Comparison of ENCODE assay signal across 32 cellular contexts in the genomic region with DNA sequence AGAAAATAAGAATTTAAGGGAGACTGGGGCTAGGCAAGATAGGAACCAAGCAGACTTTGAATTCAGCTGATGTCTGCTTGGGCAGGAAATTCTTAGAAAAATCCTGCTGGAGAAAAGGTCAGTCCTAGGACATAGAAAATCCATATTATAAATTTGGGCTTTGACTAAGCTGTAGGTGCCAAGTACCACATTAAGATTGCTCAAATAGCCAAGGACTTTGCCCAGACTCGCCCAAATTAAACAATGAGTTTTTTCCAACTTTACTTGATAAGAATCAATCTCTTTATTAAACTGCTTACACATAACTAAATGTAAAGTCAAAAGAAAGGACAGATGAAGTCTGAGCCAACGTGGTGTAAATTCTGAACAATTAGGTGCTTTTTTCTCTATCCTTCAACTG.
"Had no signal": no experiment of that assay in that cellular context is flagged by ENCODE, and none has a peak within 500 bp of the region (broad histone marks: within the 10 kb centered on the region; RNA-seq: fewer than 3 reads in every experiment).

No MANE protein-coding gene starts in this region.

- H2AFZ ChIP-seq: parathyroid adenoma had no signal

- H3K27me3 Mint-ChIP-seq: activated naive CD8-positive, alpha-beta T cell treated with anti-CD3 and anti-CD28 coated beads, Interleukin-2, amount 10 ng/mL, durations not matched to agents 7 days and 5 days; dendritic cell treated with granulocyte-macrophage colony-stimulating factor and Interleukin-4, amounts not matched to agents 40 ng/mL and 50 ng/mL, for 4 days; naive thymus-derived CD8-positive, alpha-beta T cell; stimulated activated naive CD8-positive, alpha-beta T cell treated with anti-CD3 and anti-CD28 coated beads, Interleukin-15, Interleukin-2, amounts not matched to agents 100 ng/mL and 50 ng/mL, for 24 hours; type B pancreatic cell had no signal

- H3K9me3 Mint-ChIP-seq: activated T-helper 1 cell treated with anti-CD3 and anti-CD28 coated beads, Interleukin-12 subunit alpha, Interleukin-12 subunit beta, Interleukin-2, Interleukin-4 antibody, amounts not matched to agents 30 ng/mL and 10 ng/mL and 1 ng/mL, durations not matched to agents 14 hours and 24 hours and 36 hours; dendritic cell treated with granulocyte-macrophage colony-stimulating factor and Interleukin-4, amounts not matched to agents 40 ng/mL and 50 ng/mL, for 4 days; stimulated activated effector memory CD8-positive, alpha-beta T cell treated with anti-CD3 and anti-CD28 coated beads, Interleukin-12 subunit alpha, Interleukin-12 subunit beta, amount 100 ng/mL, for 72 hours; stimulated activated naive CD8-positive, alpha-beta T cell treated with anti-CD3 and anti-CD28 coated beads, Interleukin-15, Interleukin-2, amounts not matched to agents 100 ng/mL and 50 ng/mL, for 24 hours had no signal

- H3K36me3 Mint-ChIP-seq: activated naive CD8-positive, alpha-beta T cell treated with anti-CD3 and anti-CD28 coated beads, Interleukin-2, amount 10 ng/mL, durations not matched to agents 7 days and 5 days; mesothelial cell of epicardium; naive thymus-derived CD8-positive, alpha-beta T cell; stimulated activated effector memory CD8-positive, alpha-beta T cell treated with anti-CD3 and anti-CD28 coated beads, Interleukin-12 subunit alpha, Interleukin-12 subunit beta, amount 100 ng/mL, for 72 hours; type B pancreatic cell had no signal

- H3K4me1 Mint-ChIP-seq: activated naive CD8-positive, alpha-beta T cell treated with anti-CD3 and anti-CD28 coated beads, Interleukin-2, amount 10 ng/mL, durations not matched to agents 7 days and 5 days; mesothelial cell of epicardium; naive thymus-derived CD8-positive, alpha-beta T cell; neural crest cell; stimulated activated effector memory CD8-positive, alpha-beta T cell treated with anti-CD3 and anti-CD28 coated beads, Interleukin-12 subunit alpha, Interleukin-12 subunit beta, amount 100 ng/mL, for 72 hours had no signal

- H3K9ac ChIP-seq: parathyroid adenoma had no signal

- H3K9me3 ChIP-seq: ascending aorta, right atrium auricular region, spleen, uterus had no signal

- FAIRE-seq: endometrium, frontal cortex had no signal

- H3K27me3 ChIP-seq: ascending aorta, brain microvascular endothelial cell, right atrium auricular region, spleen, uterus had no signal

- H3K27ac ChIP-seq: ascending aorta, brain microvascular endothelial cell, parathyroid adenoma, right atrium auricular region, spleen, uterus had no signal

- H3K4me1 ChIP-seq: ascending aorta, parathyroid adenoma, right atrium auricular region, spleen, uterus had no signal

- ATAC-seq: activated CD4-positive, CD25-positive, alpha-beta regulatory T cell treated with anti-CD3 and anti-CD28 coated beads, Interleukin-2, amount 50 U/mL, for 24 hours; left ventricle myocardium superior; naive thymus-derived CD8-positive, alpha-beta T cell; stimulated activated effector memory CD8-positive, alpha-beta T cell treated with anti-CD3 and anti-CD28 coated beads, Interleukin-12 subunit alpha, Interleukin-12 subunit beta, amount 100 ng/mL, for 72 hours had no signal

- H3K4me3 ChIP-seq: ascending aorta, right atrium auricular region, spleen, uterus had no signal

- DNase-seq: activated CD4-positive, alpha-beta T cell treated with anti-CD3 and anti-CD28 coated beads for 48 hours; activated CD4-positive, alpha-beta T cell treated with anti-CD3 and anti-CD28 coated beads, Interleukin-2, amount 50 U/mL, for 48 hours; activated CD8-positive, alpha-beta memory T cell treated with anti-CD3 and anti-CD28 coated beads for 24 hours; activated effector memory CD4-positive, alpha-beta T cell treated with anti-CD3 and anti-CD28 coated beads, Interleukin-2, amount 50 U/mL, for 16 hours; activated naive CD4-positive, alpha-beta T cell treated with anti-CD3 and anti-CD28 coated beads for 36 hours; activated naive CD8-positive, alpha-beta T cell treated with anti-CD3 and anti-CD28 coated beads, Interleukin-2, amount 10 ng/mL, durations not matched to agents 7 days and 5 days; activated T-cell treated with anti-CD3 and anti-CD28 coated beads, Interleukin-2, amount 50 U/mL, for 1 hour; brain microvascular endothelial cell; central memory CD4-positive, alpha-beta T cell; effector CD4-positive, alpha-beta T cell; kidney glomerular epithelial cell; left ventricle myocardium superior; naive thymus-derived CD8-positive, alpha-beta T cell; occipital lobe; spleen; stimulated activated CD4-positive, alpha-beta T cell treated with anti-CD3 and anti-CD28 coated beads, Interleukin-4, amount 100 ng/mL, for 1 hour; substantia nigra; T-helper 1 cell; uterus had no signal

- H3K4me3 Mint-ChIP-seq: activated naive CD4-positive, alpha-beta T cell treated with anti-CD3 and anti-CD28 coated beads for 36 hours; activated naive CD8-positive, alpha-beta T cell treated with anti-CD3 and anti-CD28 coated beads, Interleukin-2, amount 10 ng/mL, durations not matched to agents 7 days and 5 days; activated T-helper 1 cell treated with anti-CD3 and anti-CD28 coated beads, Interleukin-12 subunit alpha, Interleukin-12 subunit beta, Interleukin-2, Interleukin-4 antibody, amounts not matched to agents 30 ng/mL and 10 ng/mL and 1 ng/mL, durations not matched to agents 14 hours and 24 hours and 36 hours; dendritic cell treated with granulocyte-macrophage colony-stimulating factor and Interleukin-4, amounts not matched to agents 40 ng/mL and 50 ng/mL, for 4 days; mesothelial cell of epicardium; naive thymus-derived CD8-positive, alpha-beta T cell; neural crest cell; stimulated activated effector memory CD8-positive, alpha-beta T cell treated with anti-CD3 and anti-CD28 coated beads, Interleukin-12 subunit alpha, Interleukin-12 subunit beta, amount 100 ng/mL, for 72 hours; stimulated activated naive CD8-positive, alpha-beta T cell treated with anti-CD3 and anti-CD28 coated beads, Interleukin-15, Interleukin-2, amounts not matched to agents 100 ng/mL and 50 ng/mL, for 24 hours; type B pancreatic cell had no signal

- H3K36me3 ChIP-seq: ascending aorta, brain microvascular endothelial cell, right atrium auricular region, spleen, uterus had no signal

- H3K79me2 ChIP-seq: parathyroid adenoma had no signal

- H3K27ac Mint-ChIP-seq: activated naive CD4-positive, alpha-beta T cell treated with anti-CD3 and anti-CD28 coated beads for 36 hours; activated naive CD8-positive, alpha-beta T cell treated with anti-CD3 and anti-CD28 coated beads, Interleukin-2, amount 10 ng/mL, durations not matched to agents 7 days and 5 days; activated T-helper 1 cell treated with anti-CD3 and anti-CD28 coated beads, Interleukin-12 subunit alpha, Interleukin-12 subunit beta, Interleukin-2, Interleukin-4 antibody, amounts not matched to agents 30 ng/mL and 10 ng/mL and 1 ng/mL, durations not matched to agents 14 hours and 24 hours and 36 hours; dendritic cell treated with granulocyte-macrophage colony-stimulating factor and Interleukin-4, amounts not matched to agents 40 ng/mL and 50 ng/mL, for 4 days; mesothelial cell of epicardium; naive thymus-derived CD8-positive, alpha-beta T cell; stimulated activated effector memory CD8-positive, alpha-beta T cell treated with anti-CD3 and anti-CD28 coated beads, Interleukin-12 subunit alpha, Interleukin-12 subunit beta, amount 100 ng/mL, for 72 hours; stimulated activated naive CD8-positive, alpha-beta T cell treated with anti-CD3 and anti-CD28 coated beads, Interleukin-15, Interleukin-2, amounts not matched to agents 100 ng/mL and 50 ng/mL, for 24 hours; type B pancreatic cell had no signal
